ENCODE assay signal across 18 cellular contexts in the genomic region with DNA sequence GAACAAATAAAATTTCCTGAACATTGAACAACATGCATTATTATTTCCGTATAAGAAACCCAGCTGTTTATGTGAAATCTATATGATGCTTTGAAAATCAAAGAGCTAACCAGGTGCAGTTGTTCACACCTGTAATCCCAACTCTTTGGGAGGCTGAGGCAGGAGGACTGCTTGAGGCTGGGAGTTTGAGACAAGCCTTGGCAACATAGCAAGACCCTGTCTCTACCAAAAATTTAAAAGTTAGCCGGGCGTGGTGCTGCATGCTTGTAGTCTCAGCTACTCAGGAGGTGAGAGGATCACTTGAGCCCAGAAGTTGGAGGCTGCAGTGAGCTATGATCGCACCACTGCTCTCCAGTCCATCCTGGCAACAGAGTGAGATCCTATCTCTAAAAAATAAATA.
"Had no signal": no experiment of that assay in that cellular context is flagged by ENCODE, and none has a peak within 500 bp of the region (broad histone marks: within the 10 kb centered on the region; RNA-seq: fewer than 3 reads in every experiment).

No MANE protein-coding gene starts in this region.

- H3K4me3 ChIP-seq: ovary, psoas muscle, skin epidermis, upper lobe of right lung had no signal

- H3K9me3 ChIP-seq: ovary, psoas muscle, upper lobe of right lung had no signal

- H3K36me3 ChIP-seq: ovary, upper lobe of right lung had no signal

- H3K27me3 Mint-ChIP-seq: stimulated activated naive B cell treated with anti-CD40 and anti-IgM and Interleukin-4, amounts not matched to agents 10 μg/mL and 1 μg/mL and 100 μg/mL, for 72 hours had no signal

- H3K9me3 Mint-ChIP-seq: activated CD4-positive, alpha-beta T cell treated with anti-CD3 and anti-CD28 coated beads, Interleukin-2, amount 10 ng/mL, durations not matched to agents 7 days and 5 days; activated naive CD4-positive, alpha-beta T cell treated with anti-CD3 and anti-CD28 coated beads, Interleukin-2, amount 10 ng/mL, durations not matched to agents 7 days and 5 days; activated naive CD8-positive, alpha-beta T cell treated with anti-CD3 and anti-CD28 coated beads, Interleukin-2, amount 50 U/mL, for 24 hours; activated T-cell treated with anti-CD3 and anti-CD28 coated beads, Interleukin-2, amount 50 U/mL, for 4 hours; stimulated activated naive B cell treated with anti-CD40 and anti-IgM and Interleukin-4, amounts not matched to agents 10 μg/mL and 1 μg/mL and 100 μg/mL, for 72 hours had no signal

- FAIRE-seq: endometrium had no signal

- H3K27me3 ChIP-seq: ovary, upper lobe of right lung had no signal

- H3K27ac ChIP-seq: ovary had no signal

- DNase-seq: activated CD4-positive, alpha-beta T cell treated with anti-CD3 and anti-CD28 coated beads, Interleukin-2, amount 10 ng/mL, durations not matched to agents 7 days and 5 days; activated CD4-positive, CD25-positive, alpha-beta regulatory T cell; activated CD8-positive, alpha-beta memory T cell treated with anti-CD3 and anti-CD28 coated beads, Interleukin-2, amount 50 U/mL, for 4 hours; activated effector memory CD4-positive, alpha-beta T cell treated with Interleukin-2 at 50 U/mL for 16 hours; activated naive CD4-positive, alpha-beta T cell treated with anti-CD3 and anti-CD28 coated beads, Interleukin-2, amount 10 ng/mL, durations not matched to agents 7 days and 5 days; activated naive CD8-positive, alpha-beta T cell treated with anti-CD3 and anti-CD28 coated beads, Interleukin-2, amount 50 U/mL, for 24 hours; activated T-cell treated with anti-CD3 and anti-CD28 coated beads, Interleukin-2, amount 50 U/mL, for 4 hours; anterior cingulate cortex; cortex of kidney; naive thymus-derived CD8-positive, alpha-beta T cell; ovary; psoas muscle; right cardiac atrium; stimulated activated naive B cell treated with anti-CD40 and anti-IgM and Interleukin-4, amounts not matched to agents 10 μg/mL and 1 μg/mL and 100 μg/mL, for 72 hours; upper lobe of right lung had no signal

- H3K27ac Mint-ChIP-seq: activated CD4-positive, alpha-beta T cell treated with anti-CD3 and anti-CD28 coated beads, Interleukin-2, amount 10 ng/mL, durations not matched to agents 7 days and 5 days; activated naive CD4-positive, alpha-beta T cell treated with anti-CD3 and anti-CD28 coated beads, Interleukin-2, amount 10 ng/mL, durations not matched to agents 7 days and 5 days; activated naive CD8-positive, alpha-beta T cell treated with anti-CD3 and anti-CD28 coated beads, Interleukin-2, amount 50 U/mL, for 24 hours; naive thymus-derived CD8-positive, alpha-beta T cell; stimulated activated naive B cell treated with anti-CD40 and anti-IgM and Interleukin-4, amounts not matched to agents 10 μg/mL and 1 μg/mL and 100 μg/mL, for 72 hours had no signal

- H3K4me3 Mint-ChIP-seq: activated CD4-positive, alpha-beta T cell treated with anti-CD3 and anti-CD28 coated beads, Interleukin-2, amount 10 ng/mL, durations not matched to agents 7 days and 5 days; activated naive CD4-positive, alpha-beta T cell treated with anti-CD3 and anti-CD28 coated beads, Interleukin-2, amount 10 ng/mL, durations not matched to agents 7 days and 5 days; activated naive CD8-positive, alpha-beta T cell treated with anti-CD3 and anti-CD28 coated beads, Interleukin-2, amount 50 U/mL, for 24 hours; activated T-cell treated with anti-CD3 and anti-CD28 coated beads, Interleukin-2, amount 50 U/mL, for 4 hours; naive thymus-derived CD8-positive, alpha-beta T cell; stimulated activated naive B cell treated with anti-CD40 and anti-IgM and Interleukin-4, amounts not matched to agents 10 μg/mL and 1 μg/mL and 100 μg/mL, for 72 hours had no signal

- ATAC-seq: activated naive CD8-positive, alpha-beta T cell treated with anti-CD3 and anti-CD28 coated beads, Interleukin-2, amount 50 U/mL, for 24 hours; activated T-cell treated with anti-CD3 and anti-CD28 coated beads, Interleukin-2, amount 50 U/mL, for 4 hours; esophagus mucosa; naive thymus-derived CD8-positive, alpha-beta T cell; psoas muscle; right cardiac atrium; stimulated activated naive B cell treated with anti-CD40 and anti-IgM and Interleukin-4, amounts not matched to agents 10 μg/mL and 1 μg/mL and 100 μg/mL, for 72 hours; upper lobe of right lung had no signal
